In the genomic region with DNA sequence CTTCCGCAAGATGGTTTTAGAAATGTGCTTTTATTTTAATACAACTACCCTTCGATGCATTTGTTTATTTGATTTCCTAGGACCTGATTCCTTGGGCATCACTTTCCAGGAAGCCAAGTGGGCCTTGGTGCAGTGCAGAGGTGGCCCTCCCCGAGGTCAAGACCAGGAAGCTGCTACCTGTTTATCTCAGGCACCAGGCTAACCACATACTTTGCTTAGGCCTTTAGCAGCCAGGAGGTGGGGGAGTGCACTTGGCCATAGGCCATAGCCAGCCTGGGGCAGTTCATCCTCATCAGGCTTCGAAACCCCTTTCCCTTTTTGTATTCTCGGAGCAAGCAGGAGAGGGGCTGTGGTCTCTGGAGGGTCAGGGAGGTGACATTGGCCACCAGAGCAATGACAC, we compare ENCODE assay signal across 19 cellular contexts. TPM values are rescaled to one million over a fixed set of nuclear protein-coding genes. Genes with fewer than 3 reads are reported as not detected.
A peak's percentile ranks its signal among the peaks of the same experiment; 100 is the strongest.
DNase-seq lines count a peak whose midpoint lies in the region; ATAC-seq and TF ChIP-seq lines count a peak whose summit lies in the region.
"Had no signal": no experiment of that assay in that cellular context is flagged by ENCODE, and none has a peak within 500 bp of the region (broad histone marks: within the 10 kb centered on the region; RNA-seq: fewer than 3 reads in every experiment).

No MANE protein-coding gene starts in this region.

- TF ChIP-seq CTCF in cardiac muscle cell (IDR thresholded peaks at IDR 0.05; ENCODE audit: low read depth, low read length) = no peak

- H3K36me3 ChIP-seq in cardiac muscle cell = no peaks in the 10 kb centered on the region
- H3K36me3 ChIP-seq: breast epithelium, neural progenitor cell, vagina had no signal

- peak in 1 of 2 donors; percentile 28 for DNase-seq in cardiac muscle cell (ENCODE audit: low read depth in 1 of 2, low spot score in 1 of 2)
- DNase-seq in Right ventricle myocardium superior = no peak
- DNase-seq in islet precursor cell = peak; percentile 69
- DNase-seq in 8988T = no peak
- no peak for DNase-seq in GM19240 (ENCODE audit: insufficient read length, low spot score)
- DNase-seq in activated naive CD4-positive, alpha-beta T cell treated with anti-CD3 and anti-CD28 coated beads, Interleukin-2, amount 50 U/mL, for 16 hours = no peak
- DNase-seq: activated CD4-positive, alpha-beta T cell treated with anti-CD3 and anti-CD28 coated beads, Interleukin-2, amount 50 U/mL, for 4 hours; activated T-cell treated with anti-CD3 and anti-CD28 coated beads, Interleukin-2, amount 50 U/mL, for 1 hour; DMS53; glutamatergic neuron; NCI-H2081 treated with DMSO at 0.1 percent for 48 hours had no signal

- no peaks in the 10 kb centered on the region for H3K27me3 ChIP-seq in cardiac muscle cell
- H3K27me3 ChIP-seq: breast epithelium, neural progenitor cell, Peyer's patch, vagina had no signal

- no peak overlapping the region for H3K4me3 ChIP-seq in cardiac muscle cell
- H3K4me3 ChIP-seq: A549, breast epithelium, neural progenitor cell, Peyer's patch, vagina had no signal

- intact Hi-C loops in Right ventricle myocardium superior (cut with DNase I) = no loop called here

- no peaks in the 10 kb centered on the region for H3K9me3 ChIP-seq in cardiac muscle cell (ENCODE audit: low read depth)
- H3K9me3 ChIP-seq: A549, breast epithelium, Peyer's patch, vagina had no signal

- peak overlapping the region; percentile 82 for H3K27ac ChIP-seq in cardiac muscle cell
- H3K27ac ChIP-seq: A549, breast epithelium, neural progenitor cell, Peyer's patch, vagina had no signal

- peaks cover 20% of the 10 kb centered on the region for H3K4me1 ChIP-seq in cardiac muscle cell (ENCODE audit: low read depth)
- H3K4me1 ChIP-seq: A549, breast epithelium, neural progenitor cell, Peyer's patch had no signal

- ATAC-seq in Right ventricle myocardium superior (ENCODE audit: poor library complexity) (no peak), GM21737 (IDR thresholded peaks at IDR 0.05; ENCODE audit: unreplicated experiment) (peak; percentile 42), HG03354 (IDR thresholded peaks at IDR 0.05; ENCODE audit: poor library complexity, severe bottlenecking, unreplicated experiment) (peak; percentile 32)
- ATAC-seq: A549, esophagus mucosa had no signal

RNA-seq across cellular contexts. Expression of a gene that starts 45.4 kb away (rescaled TPM):
- total RNA-seq in cardiac muscle cell = 41.8 and 66.8 TPM in 2 replicates
- 46.6 and 65.7 TPM in 2 replicates for polyA plus RNA-seq in cardiac muscle cell
- total RNA-seq in Right ventricle myocardium superior = 184 TPM
